Comparison of ENCODE assay signal across 21 cellular contexts in genomic region chr15:73946795-73947370, GRCh38. TPM values are rescaled to one million over a fixed set of nuclear protein-coding genes. Genes with fewer than 3 reads are reported as not detected.
DNase-seq lines count a peak whose midpoint lies in the region; ATAC-seq and TF ChIP-seq lines count a peak whose summit lies in the region.
"Had no signal": no experiment of that assay in that cellular context is flagged by ENCODE, and none has a peak within 500 bp of the region (broad histone marks: within the 10 kb centered on the region; RNA-seq: fewer than 3 reads in every experiment).

No MANE protein-coding gene starts in this region.

- H3K27me3 ChIP-seq in BLaER1 (no peaks in the 10 kb centered on the region), RWPE2 (ENCODE audit: insufficient read depth, poor library complexity, severe bottlenecking) (no peaks in the 10 kb centered on the region), colonic mucosa (no peaks in the 10 kb centered on the region), brain microvascular endothelial cell (replicated peaks) (no peaks in the 10 kb centered on the region)

- H3K4me3 ChIP-seq in BLaER1 (no peak overlapping the region), RWPE2 (ENCODE audit: severe bottlenecking) (no peak overlapping the region), colonic mucosa (no peak overlapping the region), brain microvascular endothelial cell (ENCODE audit: low read depth, low read length) (no peak overlapping the region)

- no peak for ATAC-seq in RWPE2 (ENCODE audit: low read depth)
- no peak for ATAC-seq in stimulated activated naive CD8-positive, alpha-beta T cell treated with anti-CD3 and anti-CD28 coated beads, Interleukin-15, Interleukin-2, amounts not matched to agents 100 U/mL and 50 U/mL, for 24 hours
- ATAC-seq: HepG2 had no signal

- H3K4me1 ChIP-seq in BLaER1: peaks cover 65% of the 10 kb centered on the region
- H3K4me1 ChIP-seq in RWPE2 (ENCODE audit: insufficient read depth, poor library complexity, severe bottlenecking): peaks cover 8% of the 10 kb centered on the region
- H3K4me1 ChIP-seq in colonic mucosa: peaks cover 3% of the 10 kb centered on the region

- no peaks in the 10 kb centered on the region for H3K36me3 ChIP-seq in BLaER1
- no peaks in the 10 kb centered on the region for H3K36me3 ChIP-seq in RWPE2 (ENCODE audit: low read depth)
- no peaks in the 10 kb centered on the region for H3K36me3 ChIP-seq in colonic mucosa
- H3K36me3 ChIP-seq in brain microvascular endothelial cell (replicated peaks): peaks cover 30% of the 10 kb centered on the region

- peak; percentile 62 for DNase-seq in RWPE2 (ENCODE audit: low spot score)
- peak; percentile 53 for DNase-seq in islet precursor cell
- DNase-seq in posterior vena cava (ENCODE audit: low spot score): peak; percentile 62
- DNase-seq in NK-92 (lab: John Stamatoyannopoulos, UW; ENCODE audit: unreplicated experiment): no peak
- no peak for DNase-seq in stimulated activated naive CD8-positive, alpha-beta T cell treated with anti-CD3 and anti-CD28 coated beads, Interleukin-15, Interleukin-2, amounts not matched to agents 100 U/mL and 50 U/mL, for 24 hours
- DNase-seq in colonic mucosa: no peak
- DNase-seq in brain microvascular endothelial cell: no peak
- DNase-seq: ACHN; Caco-2; CD4-positive, CD25-positive, alpha-beta regulatory T cell; HFFc6; KG1; MV-4-11; NCI-H1694 treated with DMSO at 0.1 percent for 48 hours; NCI-H2227 treated with DMSO at 0.1 percent for 48 hours; NCI-H510A treated with DMSO at 0.1 percent for 48 hours; NCI-H774; OCI-M1; SIG-M5 had no signal

- intact Hi-C loops in posterior vena cava (cut with DNase I): no loop called here
- intact Hi-C loops in colonic mucosa (cut with DNase I): no loop called here

- H3K4me2 ChIP-seq in BLaER1: peak overlapping the region; percentile 78

- TF ChIP-seq CTCF in RWPE2 (IDR thresholded peaks at IDR 0.05; ENCODE audit: poor library complexity, severe bottlenecking) (no peak), colonic mucosa (IDR thresholded peaks at IDR 0.05) (no peak), brain microvascular endothelial cell (IDR thresholded peaks at IDR 0.05; ENCODE audit: low read depth, low read length, missing control alignments) (no peak)

- in situ Hi-C loops in brain microvascular endothelial cell (cut with HindIII; ENCODE audit: low pct_ligation_motif_present, low sequenced_read_pairs): no loop called here

- H3K9ac ChIP-seq in BLaER1 (no peak overlapping the region), colonic mucosa (ENCODE audit: low read depth in 2 of 2, low read length in 2 of 2) (no peak overlapping the region)

- H4K20me1 ChIP-seq in BLaER1: no peaks in the 10 kb centered on the region

- H3K9me3 ChIP-seq in BLaER1: no peaks in the 10 kb centered on the region
- H3K9me3 ChIP-seq in RWPE2 (ENCODE audit: severe bottlenecking): no peaks in the 10 kb centered on the region
- no peaks in the 10 kb centered on the region for H3K9me3 ChIP-seq in colonic mucosa
- H3K9me3 ChIP-seq: Caco-2 had no signal

- H3K27ac ChIP-seq in BLaER1 (no peak overlapping the region), RWPE2 (ENCODE audit: poor library complexity, severe bottlenecking) (no peak overlapping the region), colonic mucosa (no peak overlapping the region), brain microvascular endothelial cell (no peak overlapping the region)

RNA-seq across cellular contexts. Expression of gene LOXL1, which starts 20.6 kb away (rescaled TPM):
- 100 to 1,000 TPM in 1 of 2 donors, 10 to 100 TPM in 1; 94.6 to 110 TPM for total RNA-seq in posterior vena cava
- 1 to 10 TPM; 2.3 to 6.9 TPM for total RNA-seq in colonic mucosa

RNA-seq across cellular contexts. Expression of gene STOML1, which starts 45.2 kb away (rescaled TPM):
- total RNA-seq in posterior vena cava: 10 to 100 TPM; 17.3 to 20.1 TPM
- 10 to 100 TPM in 1 of 2 donors, 1 to 10 TPM in 1; 9.1 to 14.3 TPM for total RNA-seq in colonic mucosa

RNA-seq across cellular contexts. Expression of gene PML, which starts 47.6 kb away (rescaled TPM):
- 10 to 100 TPM; 49.2 to 50.7 TPM for total RNA-seq in posterior vena cava
- total RNA-seq in colonic mucosa: 10 to 100 TPM; 27.0 to 31.3 TPM

Comparison
In these comparisons a context has a peak if more than half of its experiments do, and no peak if none do; other contexts are left out.
1. DNase-seq: peak in RWPE2 (single experiment), islet precursor cell (single experiment) and posterior vena cava (single experiment); none in NK-92 (single experiment), stimulated activated naive CD8-positive, alpha-beta T cell treated with anti-CD3 and anti-CD28 coated beads, Interleukin-15, Interleukin-2, amounts not matched to agents 100 U/mL and 50 U/mL, for 24 hours (single experiment), colonic mucosa (single experiment) and brain microvascular endothelial cell (single experiment).
2. RNA of gene LOXL1, which starts 20.6 kb away (total RNA-seq): 94.6 to 110 TPM in posterior vena cava; 2.3 to 6.9 TPM in colonic mucosa; every median in the first group is over 10 times any median in the second.